Comparison of ENCODE assay signal across 17 cellular contexts in genomic region chr1:147577033-147577773, GRCh38.
"Had no signal": no experiment of that assay in that cellular context is flagged by ENCODE, and none has a peak within 500 bp of the region (broad histone marks: within the 10 kb centered on the region; RNA-seq: fewer than 3 reads in every experiment).

No MANE protein-coding gene starts in this region.

- H3K4me3 Mint-ChIP-seq: naive B cell, nephron progenitor cell had no signal

- H3K36me3 Mint-ChIP-seq: naive B cell had no signal

- H3K9me3 ChIP-seq: left lung, neutrophil, right lobe of liver, stomach had no signal

- H3K27ac Mint-ChIP-seq: naive B cell, nephron progenitor cell had no signal

- H3K4me3 ChIP-seq: coronary artery, left lung, lung, right lobe of liver, stomach had no signal

- ATAC-seq: left lung, right lobe of liver had no signal

- H3K27ac ChIP-seq: coronary artery, left lung, neutrophil, right lobe of liver, stomach had no signal

- H3K27me3 ChIP-seq: right lobe of liver, stomach had no signal

- H3K36me3 ChIP-seq: left lung, neutrophil, right lobe of liver, stomach had no signal

- H3K4me1 ChIP-seq: right lobe of liver had no signal

- DNase-seq: central memory CD4-positive, alpha-beta T cell; effector CD4-positive, alpha-beta T cell; hippocampal formation; left lung; mesendoderm; naive B cell; nephron progenitor cell; right lobe of liver; small intestine; stimulated activated CD4-positive, alpha-beta T cell treated with anti-CD3 and anti-CD28 coated beads, Interleukin-12 subunit alpha, Interleukin-12 subunit beta, amount 100 ng/mL, for 4 hours; stimulated activated naive CD4-positive, alpha-beta T cell; stomach; substantia nigra; trophoblast cell had no signal

- H3K9me3 Mint-ChIP-seq: nephron progenitor cell had no signal
